13 cellular contexts compared by ENCODE assay signal in the genomic region with DNA sequence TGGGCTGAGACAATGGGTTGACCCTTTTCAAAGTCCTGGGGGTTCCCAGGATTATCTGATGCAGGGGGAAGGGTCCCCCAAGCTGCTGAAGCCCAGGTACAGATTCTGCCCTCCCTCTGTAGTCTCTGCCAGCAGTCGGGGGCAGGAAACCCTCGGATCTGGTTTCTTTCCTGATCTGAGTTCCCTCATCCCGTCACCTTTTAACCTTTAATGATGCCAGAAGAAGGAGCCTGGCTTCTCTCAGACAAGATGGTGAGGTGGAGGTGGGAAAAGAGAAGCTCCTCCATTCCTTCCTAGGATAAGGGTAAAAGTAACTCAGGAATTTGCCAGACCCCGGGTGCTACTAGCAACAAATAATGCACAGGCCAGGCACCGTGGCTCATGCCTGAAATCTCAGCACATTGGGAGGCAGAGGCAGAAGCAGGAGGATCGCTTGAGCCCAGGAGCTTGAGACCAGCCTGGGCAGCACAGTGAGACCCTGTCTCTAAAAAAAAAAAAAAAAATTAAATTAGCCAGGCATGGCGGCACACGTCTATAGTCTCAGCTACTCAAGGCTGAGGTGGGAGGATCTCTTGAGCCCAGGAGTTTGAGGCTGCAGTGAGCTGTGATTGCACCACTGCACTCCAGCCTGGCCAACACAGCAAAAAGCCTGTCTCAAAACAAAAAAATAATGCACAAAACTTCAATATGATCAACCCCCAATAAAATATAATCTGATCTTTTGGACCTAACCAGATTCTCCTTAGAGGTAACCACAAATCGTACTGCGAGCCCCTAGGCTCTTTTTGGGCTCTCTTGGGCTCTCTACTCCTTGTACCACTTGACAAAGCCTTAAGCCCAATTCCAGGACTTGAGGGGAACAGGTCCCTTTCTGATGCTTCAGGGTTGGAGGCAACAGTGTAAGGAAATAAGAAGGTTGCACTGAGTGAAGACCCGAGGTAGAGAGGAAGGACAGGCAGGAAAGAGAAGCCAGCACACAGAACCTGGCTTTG. TPM values are rescaled to one million over a fixed set of nuclear protein-coding genes. Genes with fewer than 3 reads are reported as not detected.
DNase-seq lines count a peak whose midpoint lies in the region; ATAC-seq, FAIRE-seq and TF ChIP-seq lines count a peak whose summit lies in the region.
"Had no signal": no experiment of that assay in that cellular context is flagged by ENCODE, and none has a peak within 500 bp of the region (broad histone marks: within the 10 kb centered on the region; RNA-seq: fewer than 3 reads in every experiment).

No MANE protein-coding gene starts in this region.

- TF ChIP-seq EP300 in A549 (IDR thresholded peaks at IDR 0.05), result no peak
- no peak for TF ChIP-seq EP300 in ovary (IDR thresholded peaks at IDR 0.05)

- peak overlapping the region; percentile 95 to 96 for H3K27ac ChIP-seq in A549
- H3K27ac ChIP-seq in Panc1 (ENCODE audit: low read length), result peak overlapping the region; percentile 97
- H3K27ac ChIP-seq in esophagus (ENCODE audit: low read depth in 2 of 2, low read length in 1 of 2), result peak overlapping the region; percentile 82 to 90
- peak overlapping the region; percentile 83 to 95 for H3K27ac ChIP-seq in ovary
- H3K27ac ChIP-seq: HL-60 had no signal

- no peak for FAIRE-seq in A549 (lab: Jason Lieb, UNC)

- no peak for TF ChIP-seq CTCF in A549 (IDR thresholded peaks at IDR 0.05)
- no peak for TF ChIP-seq CTCF in Panc1 (IDR thresholded peaks at IDR 0.05)
- TF ChIP-seq CTCF in ovary (IDR thresholded peaks at IDR 0.05), result no peak

- no peaks in the 10 kb centered on the region for H3K36me3 ChIP-seq in Panc1 (ENCODE audit: control insufficient read depth, insufficient read depth, low read length)
- H3K36me3 ChIP-seq in esophagus (ENCODE audit: control insufficient read depth in 2 of 2, insufficient read depth in 2 of 2, low read length in 1 of 2), result peaks cover 0 to 2% of the 10 kb centered on the region in 2 donors
- H3K36me3 ChIP-seq in ovary, result no peaks in the 10 kb centered on the region

- TF ChIP-seq POLR2A in A549 (IDR thresholded peaks at IDR 0.05; ENCODE audit: low read length) (no peak), ovary (IDR thresholded peaks at IDR 0.05) (no peak)

- TF ChIP-seq RAD21 in A549 (conservative IDR thresholded peaks at IDR 0.05 in 1 of 2, IDR thresholded peaks at IDR 0.05 in 1 of 2), result no peak

- WGBS in A549 (ENCODE audit: missing lambda C conversion rate), result 50% methylated on average over 11 of the region's 11 CpGs
- WGBS in esophagus, 2 donors, result 40 to 45% methylated on average over 11 of the region's 11 CpGs
- 41 to 51% (median 47%) methylated on average over 11 of the region's 11 CpGs for WGBS in ovary, 3 donors

- no TSS peak for BruUV-seq in Panc1 (replicated peaks; lab: Mats Ljungman, UMichigan)

- POLR2A ChIA-PET in A549 (lab: Yijun Ruan, JAX), result interaction anchor here (5.0 kb wide), 1 partner anchor 36 kb away, joined by 24 read pairs; no protein-coding TSS in a partner anchor
- POLR2A ChIA-PET in Panc1 (lab: Charles Lee), result interaction anchor here (0.6 to 0.9 kb wide), 2 partner anchors 11 to 609 kb away, joined by 3 to 5 read pairs; no protein-coding TSS in a partner anchor

- ATAC-seq in A549 (no peak), Panc1 (no peak), HG02840 (IDR thresholded peaks at IDR 0.05; ENCODE audit: low FRiP score, unreplicated experiment) (no peak), GM19395 (IDR thresholded peaks at IDR 0.05; ENCODE audit: unreplicated experiment) (no peak)
- ATAC-seq: naive thymus-derived CD8-positive, alpha-beta T cell had no signal

- no peak for DNase-seq in A549 (ENCODE audit: low read depth in 1 of 2, low spot score in 1 of 2)
- DNase-seq in Panc1 (ENCODE audit: low read depth, low spot score), result no peak
- DNase-seq in ovary, result no peak
- DNase-seq in CD1c-positive myeloid dendritic cell (ENCODE audit: extremely low spot score), result no peak
- no peak for DNase-seq in NCI-H82 (lab: John Stamatoyannopoulos, UW)
- DNase-seq: AML-193; naive thymus-derived CD8-positive, alpha-beta T cell had no signal

- H3K9me3 ChIP-seq in A549 (no peaks in the 10 kb centered on the region), Panc1 (ENCODE audit: control insufficient read depth, insufficient read depth, low read depth, low read length) (no peaks in the 10 kb centered on the region), esophagus (ENCODE audit: control insufficient read depth in 2 of 2, insufficient read depth in 1 of 2, low read depth in 1 of 2, low read length in 1 of 2) (no peaks in the 10 kb centered on the region), ovary (no peaks in the 10 kb centered on the region)

- peaks cover 73% of the 10 kb centered on the region for H3K4me1 ChIP-seq in A549
- peaks cover 67% of the 10 kb centered on the region for H3K4me1 ChIP-seq in Panc1 (ENCODE audit: control insufficient read depth, insufficient read depth, low read length)
- H3K4me1 ChIP-seq in esophagus (ENCODE audit: control insufficient read depth in 2 of 2, insufficient read depth in 2 of 2, low read length in 1 of 2), result peaks cover 0 to 24% of the 10 kb centered on the region in 2 donors
- peaks cover 32% of the 10 kb centered on the region for H3K4me1 ChIP-seq in ovary (ENCODE audit: insufficient read depth)

- H3K27me3 ChIP-seq in Panc1 (ENCODE audit: control insufficient read depth, insufficient read depth, low read length) (no peaks in the 10 kb centered on the region), esophagus (ENCODE audit: control insufficient read depth in 1 of 2, insufficient read depth in 2 of 2, low read length in 2 of 2) (no peaks in the 10 kb centered on the region), ovary (no peaks in the 10 kb centered on the region)

- H3K4me2 ChIP-seq in A549, result peak overlapping the region; percentile 91

- CTCF ChIA-PET in A549 (lab: Yijun Ruan, JAX) (interaction anchor here (0.7 to 29.0 kb wide), 17 partner anchors 8 to 1109 kb away, joined by 3 to 385 read pairs (median 4); a partner anchor contains a TSS), Panc1 (lab: Charles Lee) (interaction anchor here (0.6 to 1.2 kb wide), 2 partner anchors 12 to 579 kb away, joined by 3 to 5 read pairs; no protein-coding TSS in a partner anchor)

- in situ Hi-C loops in Panc1 (cut with HindIII; ENCODE audit: low pct_unique_long_range_greater_than_20kb, low sequenced_read_pairs), result no loop called here

- intact Hi-C loops in Panc1 (cut with micrococcal nuclease; ENCODE audit: unreplicated experiment) (loop anchor here (5.0 kb wide), 1 partner anchor 61 kb away; no protein-coding TSS in a partner anchor), ovary (cut with DNase I) (no loop called here)

- H3K4me3 ChIP-seq in A549 (peak overlapping the region; percentile 33), Panc1 (ENCODE audit: low read depth in 2 of 2, low read length in 2 of 2) (peak overlapping the region in 1 of 2 experiments; percentile 57; a peak in 3 of 4 replicates), esophagus (ENCODE audit: low read depth in 1 of 2, low read length in 2 of 2) (no peak overlapping the region), ovary (peak overlapping the region; percentile 33)

TF ChIP-seq in A549, 52 proteins besides CTCF, POLR2A, EP300 and RAD21 (continues in another document):
- no peak for TF ChIP-seq EHMT2 (IDR thresholded peaks at IDR 0.05; ENCODE audit: low read depth)
- TF ChIP-seq, protein P1, sequence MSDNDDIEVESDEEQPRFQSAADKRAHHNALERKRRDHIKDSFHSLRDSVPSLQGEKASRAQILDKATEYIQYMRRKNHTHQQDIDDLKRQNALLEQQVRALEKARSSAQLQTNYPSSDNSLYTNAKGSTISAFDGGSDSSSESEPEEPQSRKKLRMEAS (IDR thresholded peaks at IDR 0.05), result no peak
- TF ChIP-seq, protein P2, sequence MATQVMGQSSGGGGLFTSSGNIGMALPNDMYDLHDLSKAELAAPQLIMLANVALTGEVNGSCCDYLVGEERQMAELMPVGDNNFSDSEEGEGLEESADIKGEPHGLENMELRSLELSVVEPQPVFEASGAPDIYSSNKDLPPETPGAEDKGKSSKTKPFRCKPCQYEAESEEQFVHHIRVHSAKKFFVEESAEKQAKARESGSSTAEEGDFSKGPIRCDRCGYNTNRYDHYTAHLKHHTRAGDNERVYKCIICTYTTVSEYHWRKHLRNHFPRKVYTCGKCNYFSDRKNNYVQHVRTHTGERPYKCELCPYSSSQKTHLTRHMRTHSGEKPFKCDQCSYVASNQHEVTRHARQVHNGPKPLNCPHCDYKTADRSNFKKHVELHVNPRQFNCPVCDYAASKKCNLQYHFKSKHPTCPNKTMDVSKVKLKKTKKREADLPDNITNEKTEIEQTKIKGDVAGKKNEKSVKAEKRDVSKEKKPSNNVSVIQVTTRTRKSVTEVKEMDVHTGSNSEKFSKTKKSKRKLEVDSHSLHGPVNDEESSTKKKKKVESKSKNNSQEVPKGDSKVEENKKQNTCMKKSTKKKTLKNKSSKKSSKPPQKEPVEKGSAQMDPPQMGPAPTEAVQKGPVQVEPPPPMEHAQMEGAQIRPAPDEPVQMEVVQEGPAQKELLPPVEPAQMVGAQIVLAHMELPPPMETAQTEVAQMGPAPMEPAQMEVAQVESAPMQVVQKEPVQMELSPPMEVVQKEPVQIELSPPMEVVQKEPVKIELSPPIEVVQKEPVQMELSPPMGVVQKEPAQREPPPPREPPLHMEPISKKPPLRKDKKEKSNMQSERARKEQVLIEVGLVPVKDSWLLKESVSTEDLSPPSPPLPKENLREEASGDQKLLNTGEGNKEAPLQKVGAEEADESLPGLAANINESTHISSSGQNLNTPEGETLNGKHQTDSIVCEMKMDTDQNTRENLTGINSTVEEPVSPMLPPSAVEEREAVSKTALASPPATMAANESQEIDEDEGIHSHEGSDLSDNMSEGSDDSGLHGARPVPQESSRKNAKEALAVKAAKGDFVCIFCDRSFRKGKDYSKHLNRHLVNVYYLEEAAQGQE (IDR thresholded peaks at IDR 0.05), result no peak

RNA-seq across cellular contexts. Expression of gene CDC42EP4, which starts 5.7 kb away (rescaled TPM):
- polyA plus RNA-seq in A549 (2011; rRNA removed) (32.9 and 33.8 TPM in 2 replicates), A549 (2017; fragmentation: RNase III; extraction: RNeasy Plus Mini Kit Qiagen cat#74134 plus additional on column Dnase treatment) (60.1 to 66.3 TPM (median 65.7 TPM) in 3 replicates), esophagus (10 to 100 TPM; 15.7 to 20.0 TPM), ovary (100 to 1,000 TPM in 1 of 2 donors, 10 to 100 TPM in 1; 59.0 to 106 TPM)
- 40.9 and 72.3 TPM in 2 replicates for polyA plus RNA-seq in A549 (2012; cell fraction: cytosol; rRNA removed)
- polyA plus RNA-seq in A549 (2012; cell fraction: nucleus; rRNA removed), result 41.7 and 52.8 TPM in 2 replicates
- polyA minus RNA-seq in A549 (2011; rRNA and poly(A)+ RNA removed), result 64.6 and 69.0 TPM in 2 replicates
- total RNA-seq in Panc1 (2021; ENCODE audit: unreplicated experiment) (65.9 TPM), ovary (100 to 1,000 TPM in 5 of 7 donors, 10 to 100 TPM in 2; 82.4 to 171 (median 120) TPM)
- polyA plus RNA-seq in Panc1 (2012; ENCODE audit: insufficient read length), result 69.7 TPM

RNA-seq across cellular contexts. Expression of gene CPSF4L, which starts 44.5 kb away (rescaled TPM):
- polyA plus RNA-seq in A549 (2011; rRNA removed), result 0.13 and 0.17 TPM in 2 replicates
- not detected in 2 replicates for polyA plus RNA-seq in A549 (2012; cell fraction: cytosol; rRNA removed)
- polyA plus RNA-seq in A549 (2012; cell fraction: nucleus; rRNA removed), result 0.27 TPM in 1 of 2 replicates, not detected in the other
- polyA plus RNA-seq in A549 (2017; fragmentation: RNase III; extraction: RNeasy Plus Mini Kit Qiagen cat#74134 plus additional on column Dnase treatment), result not detected in 3 replicates
- not detected in 2 replicates for polyA minus RNA-seq in A549 (2011; rRNA and poly(A)+ RNA removed)
- not detected for total RNA-seq in Panc1 (2021; ENCODE audit: unreplicated experiment)
- not detected for polyA plus RNA-seq in Panc1 (2012; ENCODE audit: insufficient read length)
- not detected for polyA plus RNA-seq in esophagus
- under 1 TPM in 1 of 7 donors, not detected in 6; 0.25 TPM for total RNA-seq in ovary
- polyA plus RNA-seq in ovary, result not detected
- total RNA-seq: activated T-helper 17 cell treated with anti-CD3 and anti-CD28 coated beads, Interleukin-2, amount 50 U/mL, for 72 hours; naive thymus-derived CD8-positive, alpha-beta T cell; T-helper 1 cell treated with Interleukin-12 subunit alpha and Interleukin-12 subunit beta and Interleukin-4 antibody, amounts not matched to agents 30 ng/mL and 1 ng/mL, for 36 hours had no signal
- polyA plus RNA-seq: naive thymus-derived CD8-positive, alpha-beta T cell had no signal

Comparison
In these comparisons a context has a peak if more than half of its experiments do, and no peak if none do; other contexts are left out.
1. H3K4me3 ChIP-seq: peak in A549 (single experiment) and ovary (single experiment); none in esophagus (0 of 2).
2. Peak in every context shown above with its lines, with median percentiles within 50 percentile points of each other: H3K27ac ChIP-seq.